ENCODE assay signal across 9 cellular contexts in genomic region chrX:150897371-150898319, GRCh38. TPM values are rescaled to one million over a fixed set of nuclear protein-coding genes. Genes with fewer than 3 reads are reported as not detected.
A peak's percentile ranks its signal among the peaks of the same experiment; 100 is the strongest.
DNase-seq lines count a peak whose midpoint lies in the region; ATAC-seq, FAIRE-seq and TF ChIP-seq lines count a peak whose summit lies in the region.
"Had no signal": no experiment of that assay in that cellular context is flagged by ENCODE, and none has a peak within 500 bp of the region (broad histone marks: within the 10 kb centered on the region; RNA-seq: fewer than 3 reads in every experiment).

No MANE protein-coding gene starts in this region.

- no peaks in the 10 kb centered on the region for H3K36me3 Mint-ChIP-seq in activated CD4-positive, alpha-beta T cell treated with anti-CD3 and anti-CD28 coated beads, Interleukin-2, amount 10 ng/mL, durations not matched to agents 7 days and 5 days (ENCODE audit: low read depth)

- POLR2A ChIA-PET in activated CD4-positive, alpha-beta T cell treated with anti-CD3 and anti-CD28 coated beads, Interleukin-2, amount 10 ng/mL, durations not matched to agents 7 days and 5 days (lab: Charles Lee) = no interaction called here
- POLR2A ChIA-PET in HEK293T (lab: Yijun Ruan, JAX) = interaction anchor here (0.7 kb wide), 1 partner anchor 8 kb away, joined by 3 read pairs; no protein-coding TSS in a partner anchor

- TF ChIP-seq EP300 in stomach (IDR thresholded peaks at IDR 0.05) = no peak

- no peak for TF ChIP-seq CTCF in NB4 (IDR thresholded peaks at IDR 0.05; ENCODE audit: low read depth, low read length)
- TF ChIP-seq CTCF in mucosa of descending colon (IDR thresholded peaks at IDR 0.05) = no peak
- no peak for TF ChIP-seq CTCF in stomach (IDR thresholded peaks at IDR 0.05)

- DNase-seq in GM19239 (ENCODE audit: insufficient read length, low spot score) (no peak), NB4 (ENCODE audit: low read depth) (peak; percentile 43), ecto neural progenitor cell (ENCODE audit: low spot score) (peak; percentile 48), mucosa of descending colon (peak; percentile 43 to 60 (median 51)), stomach (peak; percentile 37), iPS-NIHi11 (ENCODE audit: low spot score) (no peak), HEK293T (ENCODE audit: extremely low spot score) (no peak)
- peak; percentile 55 for DNase-seq in activated CD4-positive, alpha-beta T cell treated with anti-CD3 and anti-CD28 coated beads, Interleukin-2, amount 10 ng/mL, durations not matched to agents 7 days and 5 days

- H3K4me3 Mint-ChIP-seq in activated CD4-positive, alpha-beta T cell treated with anti-CD3 and anti-CD28 coated beads, Interleukin-2, amount 10 ng/mL, durations not matched to agents 7 days and 5 days = peak overlapping the region; percentile 78

- H3K27ac Mint-ChIP-seq in activated CD4-positive, alpha-beta T cell treated with anti-CD3 and anti-CD28 coated beads, Interleukin-2, amount 10 ng/mL, durations not matched to agents 7 days and 5 days = peak overlapping the region; percentile 87

- H3K27ac ChIP-seq in stomach = peak overlapping the region in 4 of 5 donors; percentile 68 to 86 (median 78)

- H3K4me1 ChIP-seq in mucosa of descending colon (ENCODE audit: low read depth) = no peaks in the 10 kb centered on the region
- peaks cover 0 to 8% (median 3%) of the 10 kb centered on the region in 4 donors for H3K4me1 ChIP-seq in stomach

- intact Hi-C loops in mucosa of descending colon (cut with DNase I, micrococcal nuclease) = no loop called here
- intact Hi-C loops in stomach (cut with DNase I; ENCODE audit: low total_unique reads) = no loop called here

- H3K27me3 Mint-ChIP-seq in activated CD4-positive, alpha-beta T cell treated with anti-CD3 and anti-CD28 coated beads, Interleukin-2, amount 10 ng/mL, durations not matched to agents 7 days and 5 days = peaks cover 9% of the 10 kb centered on the region

- peaks cover 18% of the 10 kb centered on the region for H3K4me1 Mint-ChIP-seq in activated CD4-positive, alpha-beta T cell treated with anti-CD3 and anti-CD28 coated beads, Interleukin-2, amount 10 ng/mL, durations not matched to agents 7 days and 5 days

- no peaks in the 10 kb centered on the region for H3K27me3 ChIP-seq in stomach

- FAIRE-seq in GM19239 (lab: Jason Lieb, UNC) = peak; percentile 78
- FAIRE-seq: frontal cortex had no signal

- H3K4me3 ChIP-seq in NB4 (ENCODE audit: low read depth, low read length) (peak overlapping the region; percentile 72), mucosa of descending colon (peak overlapping the region; percentile 32), stomach (peak overlapping the region; percentile 59 to 71 (median 65))

- CTCF ChIA-PET in activated CD4-positive, alpha-beta T cell treated with anti-CD3 and anti-CD28 coated beads, Interleukin-2, amount 10 ng/mL, durations not matched to agents 7 days and 5 days (lab: Charles Lee) = no interaction called here
- CTCF ChIA-PET in HEK293T (lab: Yijun Ruan, JAX) = no interaction called here

- H3K36me3 ChIP-seq in mucosa of descending colon (ENCODE audit: low read depth) (no peaks in the 10 kb centered on the region), stomach (no peaks in the 10 kb centered on the region)

- 4 to 38% (median 11%) methylated on average over 14 to 23 of the region's 23 CpGs for whole genome bisulfite sequencing in stomach, 5 donors

- TF ChIP-seq POLR2A in NB4 (IDR thresholded peaks at IDR 0.05; ENCODE audit: extremely low read depth, insufficient read length) (no peak), stomach (IDR thresholded peaks at IDR 0.05) (no peak)

- no peak for ATAC-seq in mucosa of descending colon

- no peaks in the 10 kb centered on the region for H3K9me3 Mint-ChIP-seq in activated CD4-positive, alpha-beta T cell treated with anti-CD3 and anti-CD28 coated beads, Interleukin-2, amount 10 ng/mL, durations not matched to agents 7 days and 5 days

- H3K9me3 ChIP-seq in mucosa of descending colon = no peaks in the 10 kb centered on the region
- H3K9me3 ChIP-seq in stomach = no peaks in the 10 kb centered on the region

TF ChIP-seq in HEK293T, 16 proteins besides CTCF, POLR2A, EP300 and RAD21:
- no peak for TF ChIP-seq LEF1 (IDR thresholded peaks at IDR 0.05; ENCODE audit: borderline replicate concordance)
- no peak for TF ChIP-seq NFRKB (IDR thresholded peaks at IDR 0.05)
- no peak for TF ChIP-seq FOXA1 (IDR thresholded peaks at IDR 0.05)
- TF ChIP-seq ZNF384 (IDR thresholded peaks at IDR 0.05) = no peak
- no peak for TF ChIP-seq FOXK2 (IDR thresholded peaks at IDR 0.05)
- no peak for TF ChIP-seq PKNOX1 (IDR thresholded peaks at IDR 0.05)
- TF ChIP-seq ELF4 (IDR thresholded peaks at IDR 0.05) = no peak
- no peak for TF ChIP-seq CTBP1 (IDR thresholded peaks at IDR 0.05; ENCODE audit: borderline replicate concordance)
- TF ChIP-seq TARDBP (IDR thresholded peaks at IDR 0.05) = no peak
- TF ChIP-seq SP1 (IDR thresholded peaks at IDR 0.05) = no peak
- TF ChIP-seq L3MBTL2 (conservative IDR thresholded peaks at IDR 0.05) = no peak
- no peak for TF ChIP-seq ARNT (IDR thresholded peaks at IDR 0.05)
- no peak for TF ChIP-seq FOXM1 (IDR thresholded peaks at IDR 0.05; ENCODE audit: borderline replicate concordance)
- TF ChIP-seq BHLHE40 (IDR thresholded peaks at IDR 0.05; ENCODE audit: borderline replicate concordance) = no peak
- no peak for TF ChIP-seq SUZ12 (IDR thresholded peaks at IDR 0.05)
- TF ChIP-seq HDGF (IDR thresholded peaks at IDR 0.05; ENCODE audit: borderline replicate concordance) = no peak

RNA-seq across cellular contexts. Expression of gene CD99L2, which starts 0.8 kb away (rescaled TPM):
- 10 to 100 TPM; 14.1 to 14.6 TPM for total RNA-seq in activated CD4-positive, alpha-beta T cell treated with anti-CD3 and anti-CD28 coated beads, Interleukin-2, amount 10 ng/mL, durations not matched to agents 7 days and 5 days
- total RNA-seq in mucosa of descending colon = 10 to 100 TPM; 12.3 to 48.0 (median 15.6) TPM
- total RNA-seq in stomach = 10 to 100 TPM in 4 of 5 donors, 1 to 10 TPM in 1; 3.5 to 40.6 (median 21.4) TPM
- polyA plus RNA-seq in stomach = 10 to 100 TPM in 1 of 3 donors, 1 to 10 TPM in 2; 7.0 to 10.1 (median 7.3) TPM

Comparison
In these comparisons a context has a peak if more than half of its experiments do, and no peak if none do; other contexts are left out.
1. DNase-seq: peak in NB4 (single experiment), activated CD4-positive, alpha-beta T cell treated with anti-CD3 and anti-CD28 coated beads, Interleukin-2, amount 10 ng/mL, durations not matched to agents 7 days and 5 days (single experiment), ecto neural progenitor cell (single experiment), mucosa of descending colon (3 of 3) and stomach (single experiment); none in GM19239 (single experiment), iPS-NIHi11 (single experiment) and HEK293T (single experiment).
2. Peak in every context shown above with its lines, with median percentiles within 50 percentile points of each other: H3K4me3 ChIP-seq.